In genomic region chr2:30185175-30185574, GRCh38 we compare ENCODE assay signal across 27 cellular contexts. TPM values are rescaled to one million over a fixed set of nuclear protein-coding genes. Genes with fewer than 3 reads are reported as not detected.
A peak's percentile ranks its signal among the peaks of the same experiment; 100 is the strongest.
DNase-seq lines count a peak whose midpoint lies in the region; ATAC-seq, FAIRE-seq and TF ChIP-seq lines count a peak whose summit lies in the region.
"Had no signal": no experiment of that assay in that cellular context is flagged by ENCODE, and none has a peak within 500 bp of the region (broad histone marks: within the 10 kb centered on the region; RNA-seq: fewer than 3 reads in every experiment).

No MANE protein-coding gene starts in this region.

- peaks cover 16% of the 10 kb centered on the region for H3K4me1 Mint-ChIP-seq in stimulated activated memory B cell treated with anti-CD40 and anti-IgM and Interleukin-4, amounts not matched to agents 10 μg/mL and 1 μg/mL and 100 μg/mL, for 72 hours
- H3K4me1 Mint-ChIP-seq: activated CD4-positive, alpha-beta T cell treated with anti-CD3 and anti-CD28 coated beads for 36 hours; central memory CD8-positive, alpha-beta T cell; mesothelial cell of epicardium; neural crest cell had no signal

- peak; percentile 88 for ATAC-seq in mucosa of descending colon
- no peak for ATAC-seq in HG02763 (IDR thresholded peaks at IDR 0.05; ENCODE audit: unreplicated experiment)
- ATAC-seq in esophagus mucosa, result no peak
- ATAC-seq in stimulated activated memory B cell treated with anti-CD40 and anti-IgM and Interleukin-4, amounts not matched to agents 10 μg/mL and 1 μg/mL and 100 μg/mL, for 72 hours, result no peak
- ATAC-seq: activated CD4-positive, alpha-beta T cell treated with anti-CD3 and anti-CD28 coated beads for 36 hours; activated CD8-positive, alpha-beta memory T cell treated with anti-CD3 and anti-CD28 coated beads, Interleukin-2, amount 10 ng/mL, durations not matched to agents 7 days and 5 days; PC-3 had no signal

- H3K27ac ChIP-seq in HL-60 (replicated peaks), result no peak overlapping the region
- H3K27ac ChIP-seq: prostate gland had no signal

- no peak for FAIRE-seq in bronchial epithelial cell (lab: Jason Lieb, UNC)
- FAIRE-seq in urothelium cell line (lab: Jason Lieb, UNC), result no peak
- FAIRE-seq: G401.6 had no signal

- TF ChIP-seq CTCF in HL-60 (IDR thresholded peaks at IDR 0.05; ENCODE audit: insufficient read depth, low read length), result no peak
- TF ChIP-seq CTCF in bronchial epithelial cell (IDR thresholded peaks at IDR 0.05; ENCODE audit: insufficient read depth, low read length, severe bottlenecking), result no peak
- no peak for TF ChIP-seq CTCF in mucosa of descending colon (IDR thresholded peaks at IDR 0.05)

- no peaks in the 10 kb centered on the region for H3K36me3 ChIP-seq in bronchial epithelial cell (ENCODE audit: control insufficient read depth, insufficient read depth, low read length)
- no peaks in the 10 kb centered on the region for H3K36me3 ChIP-seq in mucosa of descending colon (ENCODE audit: low read depth)
- H3K36me3 ChIP-seq: BE2C, prostate gland, spleen had no signal

- H3K9me3 ChIP-seq in mucosa of descending colon, result no peaks in the 10 kb centered on the region
- H3K9me3 ChIP-seq: BE2C, prostate gland had no signal

- peaks cover 5% of the 10 kb centered on the region for H3K9me3 Mint-ChIP-seq in stimulated activated memory B cell treated with anti-CD40 and anti-IgM and Interleukin-4, amounts not matched to agents 10 μg/mL and 1 μg/mL and 100 μg/mL, for 72 hours
- H3K9me3 Mint-ChIP-seq: central memory CD8-positive, alpha-beta T cell; neural crest cell had no signal

- no peaks in the 10 kb centered on the region for H3K4me1 ChIP-seq in mucosa of descending colon (ENCODE audit: low read depth)
- H3K4me1 ChIP-seq: BE2C, prostate gland had no signal

- H3K27ac Mint-ChIP-seq in stimulated activated memory B cell treated with anti-CD40 and anti-IgM and Interleukin-4, amounts not matched to agents 10 μg/mL and 1 μg/mL and 100 μg/mL, for 72 hours, result no peak overlapping the region
- H3K27ac Mint-ChIP-seq: activated CD4-positive, alpha-beta T cell treated with anti-CD3 and anti-CD28 coated beads for 36 hours; activated CD8-positive, alpha-beta memory T cell treated with anti-CD3 and anti-CD28 coated beads, Interleukin-2, amount 10 ng/mL, durations not matched to agents 7 days and 5 days; mesothelial cell of epicardium had no signal

- H3K27me3 Mint-ChIP-seq in stimulated activated memory B cell treated with anti-CD40 and anti-IgM and Interleukin-4, amounts not matched to agents 10 μg/mL and 1 μg/mL and 100 μg/mL, for 72 hours, result no peaks in the 10 kb centered on the region
- H3K27me3 Mint-ChIP-seq: activated CD4-positive, alpha-beta T cell treated with anti-CD3 and anti-CD28 coated beads for 36 hours had no signal

- H3K36me3 Mint-ChIP-seq in stimulated activated memory B cell treated with anti-CD40 and anti-IgM and Interleukin-4, amounts not matched to agents 10 μg/mL and 1 μg/mL and 100 μg/mL, for 72 hours, result no peaks in the 10 kb centered on the region
- H3K36me3 Mint-ChIP-seq: activated CD8-positive, alpha-beta memory T cell treated with anti-CD3 and anti-CD28 coated beads, Interleukin-2, amount 10 ng/mL, durations not matched to agents 7 days and 5 days; mesothelial cell of epicardium had no signal

- DNase-seq in HL-60 (ENCODE audit: low read depth in 1 of 2, low spot score in 1 of 2) (peak; percentile 42 to 69), NOMO-1 treated with dmso at 0.1 percent for 144 hours (lab: John Stamatoyannopoulos, UW; ENCODE audit: unreplicated experiment) (peak; percentile 14), bronchial epithelial cell (ENCODE audit: low read depth) (peak; percentile 68), mucosa of descending colon (no peak), urothelium cell line (ENCODE audit: low spot score) (no peak)
- DNase-seq: activated CD4-positive, alpha-beta T cell treated with anti-CD3 and anti-CD28 coated beads for 36 hours; activated CD8-positive, alpha-beta memory T cell treated with anti-CD3 and anti-CD28 coated beads, Interleukin-2, amount 10 ng/mL, durations not matched to agents 7 days and 5 days; activated effector memory CD4-positive, alpha-beta T cell treated with anti-CD3 and anti-CD28 coated beads, Interleukin-2, amount 50 U/mL, for 16 hours; amygdala; BE2C; Calu3; effector CD8-positive, alpha-beta T cell; MM.1S; NCI-H2081; NCI-H510A; PC-3; spleen; stimulated activated CD8-positive, alpha-beta memory T cell treated with anti-CD3 and anti-CD28 coated beads, Interleukin-4, amount 100 ng/mL, for 48 hours; T-helper 9 cell had no signal

- no peak overlapping the region for H3K4me3 Mint-ChIP-seq in stimulated activated memory B cell treated with anti-CD40 and anti-IgM and Interleukin-4, amounts not matched to agents 10 μg/mL and 1 μg/mL and 100 μg/mL, for 72 hours
- H3K4me3 Mint-ChIP-seq: activated CD4-positive, alpha-beta T cell treated with anti-CD3 and anti-CD28 coated beads for 36 hours; activated CD8-positive, alpha-beta memory T cell treated with anti-CD3 and anti-CD28 coated beads, Interleukin-2, amount 10 ng/mL, durations not matched to agents 7 days and 5 days; central memory CD8-positive, alpha-beta T cell; mesothelial cell of epicardium; neural crest cell had no signal

- H3K27me3 ChIP-seq in HL-60 (ENCODE audit: insufficient read depth, poor library complexity, severe bottlenecking) (peaks cover 2% of the 10 kb centered on the region), bronchial epithelial cell (ENCODE audit: control insufficient read depth, insufficient read depth, low read length) (peaks cover 2% of the 10 kb centered on the region)
- H3K27me3 ChIP-seq: BE2C, spleen had no signal

- H3K4me3 ChIP-seq in HL-60 (replicated peaks; ENCODE audit: insufficient read depth, low read length), result no peak overlapping the region
- H3K4me3 ChIP-seq in bronchial epithelial cell (ENCODE audit: low read depth, low read length), result no peak overlapping the region
- H3K4me3 ChIP-seq in mucosa of descending colon, result no peak overlapping the region
- H3K4me3 ChIP-seq: prostate gland, spleen had no signal

- intact Hi-C loops in mucosa of descending colon (cut with DNase I, micrococcal nuclease), result no loop called here

RNA-seq across cellular contexts. Expression of gene YPEL5, which starts 38.4 kb away (rescaled TPM):
- total RNA-seq in bronchial epithelial cell, result 84.2 and 113 TPM in 2 replicates
- 100 to 1,000 TPM in 1 of 3 donors, 10 to 100 TPM in 2; 58.0 to 104 (median 79.3) TPM for total RNA-seq in mucosa of descending colon
- 56.4 TPM for total RNA-seq in esophagus mucosa

RNA-seq across cellular contexts. Expression of gene LBH, which starts 46.2 kb away (rescaled TPM):
- total RNA-seq in bronchial epithelial cell (6.9 and 18.7 TPM in 2 replicates), mucosa of descending colon (10 to 100 TPM in 2 of 3 donors, 1 to 10 TPM in 1; 7.2 to 12.8 (median 12.4) TPM), esophagus mucosa (4.0 TPM)

Comparison
In these comparisons a context has a peak if more than half of its experiments do, and no peak if none do; other contexts are left out.
1. DNase-seq: peak in HL-60 (2 of 2), NOMO-1 treated with dmso at 0.1 percent for 144 hours (single experiment) and bronchial epithelial cell (single experiment); none in mucosa of descending colon (0 of 3) and urothelium cell line (single experiment).